Comparison of ENCODE assay signal across 1 cellular context in the genomic region with DNA sequence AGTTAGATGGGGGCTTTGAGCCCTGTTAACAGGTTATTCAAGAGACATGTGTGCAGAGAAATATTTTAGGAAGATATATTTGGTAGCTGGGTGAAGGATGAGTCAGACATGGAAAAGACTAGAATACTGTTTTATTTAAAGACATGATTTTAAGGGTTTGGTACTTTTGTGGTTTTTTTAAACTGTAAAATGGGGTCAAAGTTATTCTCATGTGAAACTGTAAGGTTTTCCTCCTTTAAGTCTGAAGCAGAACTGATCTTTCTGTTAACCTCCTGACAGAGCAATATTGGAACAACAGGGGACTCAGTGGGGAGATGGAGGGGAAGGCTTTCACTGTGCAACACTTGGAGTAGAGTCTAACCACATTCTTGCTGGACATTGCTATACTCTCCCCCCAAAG.
TF ChIP-seq lines count a peak whose summit lies in the region.

No MANE protein-coding gene starts in this region.

TF ChIP-seq in GM12878, 131 proteins besides CTCF, POLR2A, EP300 and RAD21:
- TF ChIP-seq, protein P1, sequence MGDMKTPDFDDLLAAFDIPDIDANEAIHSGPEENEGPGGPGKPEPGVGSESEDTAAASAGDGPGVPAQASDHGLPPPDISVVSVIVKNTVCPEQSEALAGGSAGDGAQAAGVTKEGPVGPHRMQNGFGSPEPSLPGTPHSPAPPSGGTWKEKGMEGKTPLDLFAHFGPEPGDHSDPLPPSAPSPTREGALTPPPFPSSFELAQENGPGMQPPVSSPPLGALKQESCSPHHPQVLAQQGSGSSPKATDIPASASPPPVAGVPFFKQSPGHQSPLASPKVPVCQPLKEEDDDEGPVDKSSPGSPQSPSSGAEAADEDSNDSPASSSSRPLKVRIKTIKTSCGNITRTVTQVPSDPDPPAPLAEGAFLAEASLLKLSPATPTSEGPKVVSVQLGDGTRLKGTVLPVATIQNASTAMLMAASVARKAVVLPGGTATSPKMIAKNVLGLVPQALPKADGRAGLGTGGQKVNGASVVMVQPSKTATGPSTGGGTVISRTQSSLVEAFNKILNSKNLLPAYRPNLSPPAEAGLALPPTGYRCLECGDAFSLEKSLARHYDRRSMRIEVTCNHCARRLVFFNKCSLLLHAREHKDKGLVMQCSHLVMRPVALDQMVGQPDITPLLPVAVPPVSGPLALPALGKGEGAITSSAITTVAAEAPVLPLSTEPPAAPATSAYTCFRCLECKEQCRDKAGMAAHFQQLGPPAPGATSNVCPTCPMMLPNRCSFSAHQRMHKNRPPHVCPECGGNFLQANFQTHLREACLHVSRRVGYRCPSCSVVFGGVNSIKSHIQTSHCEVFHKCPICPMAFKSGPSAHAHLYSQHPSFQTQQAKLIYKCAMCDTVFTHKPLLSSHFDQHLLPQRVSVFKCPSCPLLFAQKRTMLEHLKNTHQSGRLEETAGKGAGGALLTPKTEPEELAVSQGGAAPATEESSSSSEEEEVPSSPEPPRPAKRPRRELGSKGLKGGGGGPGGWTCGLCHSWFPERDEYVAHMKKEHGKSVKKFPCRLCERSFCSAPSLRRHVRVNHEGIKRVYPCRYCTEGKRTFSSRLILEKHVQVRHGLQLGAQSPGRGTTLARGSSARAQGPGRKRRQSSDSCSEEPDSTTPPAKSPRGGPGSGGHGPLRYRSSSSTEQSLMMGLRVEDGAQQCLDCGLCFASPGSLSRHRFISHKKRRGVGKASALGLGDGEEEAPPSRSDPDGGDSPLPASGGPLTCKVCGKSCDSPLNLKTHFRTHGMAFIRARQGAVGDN (IDR thresholded peaks at IDR 0.05): no peak
- TF ChIP-seq SPI1 (IDR thresholded peaks at IDR 0.05; ENCODE audit: borderline replicate concordance, insufficient read depth, low read depth, low read length) (0 out of 2 replicates have a peak, but pooled peaks have one; percentile 25), MEF2B (IDR thresholded peaks at IDR 0.05; ENCODE audit: partially characterized antibody, poor library complexity, severe bottlenecking) (no peak), ZNF217 (IDR thresholded peaks at IDR 0.05) (no peak), CBFB (IDR thresholded peaks at IDR 0.05; ENCODE audit: low read depth) (0 out of 2 replicates have a peak, but pooled peaks have one; percentile 34), MTA3 (IDR thresholded peaks at IDR 0.05; ENCODE audit: borderline replicate concordance, low read length) (peak; percentile 84; the same call in 1 of the 2 replicates), NFIC (IDR thresholded peaks at IDR 0.05; ENCODE audit: low read depth, low read length) (peak; percentile 97), GABPA (IDR thresholded peaks at IDR 0.05; ENCODE audit: low read depth) (peak; percentile 39; the same call in 1 of the 2 replicates), CEBPB (IDR thresholded peaks at IDR 0.05; ENCODE audit: borderline replicate concordance in 1 of 2, low read depth in 2 of 2, low read length in 2 of 2) (0 out of 4 replicates have a peak, but pooled peaks of 1 of the 2 experiments have one; percentile 59), JUNB (IDR thresholded peaks at IDR 0.05) (peak; percentile 74), ASH2L (IDR thresholded peaks at IDR 0.05; ENCODE audit: borderline replicate concordance, low read depth) (no peak), FOXM1 (IDR thresholded peaks at IDR 0.05; ENCODE audit: low read depth, low read length) (peak; percentile 83), MEF2A (IDR thresholded peaks at IDR 0.05; ENCODE audit: insufficient read depth, low read depth, low read length) (peak; percentile 97), NR2C1 (IDR thresholded peaks at IDR 0.05) (no peak), NFYA (IDR thresholded peaks at IDR 0.05; ENCODE audit: borderline replicate concordance, low read depth, low read length) (no peak), TAF1 (IDR thresholded peaks at IDR 0.05; ENCODE audit: borderline replicate concordance, low read depth, low read length) (no peak), IKZF2 (IDR thresholded peaks at IDR 0.05) (peak in 1 of 2 experiments; percentile 25; a peak in 3 of 4 replicates), CREM (IDR thresholded peaks at IDR 0.05; ENCODE audit: low read depth) (peak; percentile 50; the same call in 1 of the 2 replicates), RUNX3 (IDR thresholded peaks at IDR 0.05; ENCODE audit: low read length) (peak; percentile 97), HDAC6 (IDR thresholded peaks at IDR 0.05; ENCODE audit: unreplicated experiment) (no peak), ZBED1 (IDR thresholded peaks at IDR 0.05; ENCODE audit: borderline replicate concordance) (no peak; the same call in 1 of the 2 replicates), CBX5 (IDR thresholded peaks at IDR 0.05; ENCODE audit: low read depth) (peak; percentile 62; the same call in 1 of the 2 replicates), IRF4 (IDR thresholded peaks at IDR 0.05; ENCODE audit: low read depth, low read length) (0 out of 2 replicates have a peak, but pooled peaks have one; percentile 25), PML (IDR thresholded peaks at IDR 0.05; ENCODE audit: low read length) (peak; percentile 33; the same call in 1 of the 2 replicates), IKZF1 (conservative IDR thresholded peaks at IDR 0.05) (peak; percentile 26; the same call in 1 of the 2 replicates), HCFC1 (IDR thresholded peaks at IDR 0.05; ENCODE audit: low read length) (no peak), ETV6 (conservative IDR thresholded peaks at IDR 0.05 in 1 of 2, IDR thresholded peaks at IDR 0.05 in 1 of 2; ENCODE audit: borderline replicate concordance in 1 of 2, low read depth in 1 of 2) (peak in 1 of 2 experiments; percentile 32; a peak in 1 of 4 replicates), ZNF384 (IDR thresholded peaks at IDR 0.05; ENCODE audit: borderline replicate concordance, low read depth, low read length) (no peak), EED (IDR thresholded peaks at IDR 0.05; ENCODE audit: low read depth) (peak; percentile 58)
- TF ChIP-seq, protein P2, sequence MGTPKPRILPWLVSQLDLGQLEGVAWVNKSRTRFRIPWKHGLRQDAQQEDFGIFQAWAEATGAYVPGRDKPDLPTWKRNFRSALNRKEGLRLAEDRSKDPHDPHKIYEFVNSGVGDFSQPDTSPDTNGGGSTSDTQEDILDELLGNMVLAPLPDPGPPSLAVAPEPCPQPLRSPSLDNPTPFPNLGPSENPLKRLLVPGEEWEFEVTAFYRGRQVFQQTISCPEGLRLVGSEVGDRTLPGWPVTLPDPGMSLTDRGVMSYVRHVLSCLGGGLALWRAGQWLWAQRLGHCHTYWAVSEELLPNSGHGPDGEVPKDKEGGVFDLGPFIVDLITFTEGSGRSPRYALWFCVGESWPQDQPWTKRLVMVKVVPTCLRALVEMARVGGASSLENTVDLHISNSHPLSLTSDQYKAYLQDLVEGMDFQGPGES (IDR thresholded peaks at IDR 0.05): no peak
- TF ChIP-seq, protein P3, sequence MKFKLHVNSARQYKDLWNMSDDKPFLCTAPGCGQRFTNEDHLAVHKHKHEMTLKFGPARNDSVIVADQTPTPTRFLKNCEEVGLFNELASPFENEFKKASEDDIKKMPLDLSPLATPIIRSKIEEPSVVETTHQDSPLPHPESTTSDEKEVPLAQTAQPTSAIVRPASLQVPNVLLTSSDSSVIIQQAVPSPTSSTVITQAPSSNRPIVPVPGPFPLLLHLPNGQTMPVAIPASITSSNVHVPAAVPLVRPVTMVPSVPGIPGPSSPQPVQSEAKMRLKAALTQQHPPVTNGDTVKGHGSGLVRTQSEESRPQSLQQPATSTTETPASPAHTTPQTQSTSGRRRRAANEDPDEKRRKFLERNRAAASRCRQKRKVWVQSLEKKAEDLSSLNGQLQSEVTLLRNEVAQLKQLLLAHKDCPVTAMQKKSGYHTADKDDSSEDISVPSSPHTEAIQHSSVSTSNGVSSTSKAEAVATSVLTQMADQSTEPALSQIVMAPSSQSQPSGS (IDR thresholded peaks at IDR 0.05; ENCODE audit: low read length): peak; percentile 91
- TF ChIP-seq, protein P4, sequence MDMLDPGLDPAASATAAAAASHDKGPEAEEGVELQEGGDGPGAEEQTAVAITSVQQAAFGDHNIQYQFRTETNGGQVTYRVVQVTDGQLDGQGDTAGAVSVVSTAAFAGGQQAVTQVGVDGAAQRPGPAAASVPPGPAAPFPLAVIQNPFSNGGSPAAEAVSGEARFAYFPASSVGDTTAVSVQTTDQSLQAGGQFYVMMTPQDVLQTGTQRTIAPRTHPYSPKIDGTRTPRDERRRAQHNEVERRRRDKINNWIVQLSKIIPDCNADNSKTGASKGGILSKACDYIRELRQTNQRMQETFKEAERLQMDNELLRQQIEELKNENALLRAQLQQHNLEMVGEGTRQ (IDR thresholded peaks at IDR 0.05; ENCODE audit: borderline replicate concordance, low read depth, low read length): no peak
